22 cellular contexts compared by ENCODE assay signal in genomic region chr12:13435535-13435934, GRCh38.
DNase-seq lines count a peak whose midpoint lies in the region; ATAC-seq and TF ChIP-seq lines count a peak whose summit lies in the region.
"Had no signal": no experiment of that assay in that cellular context is flagged by ENCODE, and none has a peak within 500 bp of the region (broad histone marks: within the 10 kb centered on the region; RNA-seq: fewer than 3 reads in every experiment).

No MANE protein-coding gene starts in this region.

- H3K36me3 ChIP-seq in SK-N-MC (ENCODE audit: insufficient read depth, low read length): no peaks in the 10 kb centered on the region
- no peaks in the 10 kb centered on the region for H3K36me3 ChIP-seq in hepatocyte (replicated peaks; ENCODE audit: insufficient read depth, low read depth)
- H3K36me3 ChIP-seq: BLaER1 treated with 17β-estradiol and CSF1 and Interleukin-3, amounts not matched to agents 10 nM and 100 nM; esophagus muscularis mucosa; right lobe of liver; tibial nerve had no signal

- no peaks in the 10 kb centered on the region for H3K9me2 ChIP-seq in hepatocyte (replicated peaks; ENCODE audit: insufficient read depth)

- no peaks in the 10 kb centered on the region for H3K36me3 Mint-ChIP-seq in activated CD4-positive, alpha-beta T cell treated with anti-CD3 and anti-CD28 coated beads, Interleukin-2, amount 10 ng/mL, durations not matched to agents 24 days and 14 days (ENCODE audit: low read depth)
- H3K36me3 Mint-ChIP-seq in natural killer cell treated with Interleukin-12 subunit alpha and Interleukin-12 subunit beta and Interleukin-15 and Interleukin-18, amount 100 ng/mL, for 72 hours: no peaks in the 10 kb centered on the region

- H3K27ac Mint-ChIP-seq in activated CD4-positive, alpha-beta T cell treated with anti-CD3 and anti-CD28 coated beads, Interleukin-2, amount 10 ng/mL, durations not matched to agents 24 days and 14 days: no peak overlapping the region
- no peak overlapping the region for H3K27ac Mint-ChIP-seq in natural killer cell treated with Interleukin-12 subunit alpha and Interleukin-12 subunit beta and Interleukin-15 and Interleukin-18, amount 100 ng/mL, for 72 hours

- H3K4me1 Mint-ChIP-seq in activated CD4-positive, alpha-beta T cell treated with anti-CD3 and anti-CD28 coated beads, Interleukin-2, amount 10 ng/mL, durations not matched to agents 24 days and 14 days: no peaks in the 10 kb centered on the region
- no peaks in the 10 kb centered on the region for H3K4me1 Mint-ChIP-seq in natural killer cell treated with Interleukin-12 subunit alpha and Interleukin-12 subunit beta and Interleukin-15 and Interleukin-18, amount 100 ng/mL, for 72 hours (ENCODE audit: low read depth in 2 of 2)

- no peak overlapping the region for H3K9ac ChIP-seq in SK-N-MC (ENCODE audit: insufficient read length)
- H3K9ac ChIP-seq: BLaER1 treated with 17β-estradiol and CSF1 and Interleukin-3, amounts not matched to agents 10 nM and 100 nM had no signal

- intact Hi-C loops in activated CD4-positive, alpha-beta T cell treated with anti-CD3 and anti-CD28 coated beads, Interleukin-2, amount 10 ng/mL, durations not matched to agents 24 days and 14 days (cut with micrococcal nuclease): no loop called here

- no peak overlapping the region for H3K4me3 ChIP-seq in SK-N-MC
- H3K4me3 ChIP-seq in hepatocyte: no peak overlapping the region
- H3K4me3 ChIP-seq: BLaER1 treated with 17β-estradiol and CSF1 and Interleukin-3, amounts not matched to agents 10 nM and 100 nM; esophagus muscularis mucosa; GM12878; lung; right lobe of liver; tibial nerve had no signal

- H3K4me2 ChIP-seq in hepatocyte: no peak overlapping the region
- H3K4me2 ChIP-seq: BLaER1 treated with 17β-estradiol and CSF1 and Interleukin-3, amounts not matched to agents 10 nM and 100 nM had no signal

- H3K4me1 ChIP-seq in hepatocyte (ENCODE audit: insufficient read depth): no peaks in the 10 kb centered on the region
- H3K4me1 ChIP-seq: esophagus muscularis mucosa, tibial nerve had no signal

- no peak for TF ChIP-seq CTCF in hepatocyte (IDR thresholded peaks at IDR 0.05; ENCODE audit: poor library complexity)

- no peak overlapping the region for H2AFZ ChIP-seq in hepatocyte

- peak; percentile 15 for DNase-seq in activated CD4-positive, alpha-beta T cell treated with anti-CD3 and anti-CD28 coated beads, Interleukin-2, amount 10 ng/mL, durations not matched to agents 24 days and 14 days
- DNase-seq in activated CD4-positive, alpha-beta T cell treated with anti-CD3 and anti-CD28 coated beads, Interleukin-2, amount 50 U/mL, for 4 hours: no peak
- DNase-seq in SK-N-MC (ENCODE audit: low read depth, low spot score) (peak; percentile 72), hepatocyte (ENCODE audit: low spot score) (peak; percentile 13), MV-4-11 (lab: John Stamatoyannopoulos, UW) (no peak), inferior parietal cortex (ENCODE audit: extremely low spot score) (no peak)
- no peak for DNase-seq in natural killer cell treated with Interleukin-12 subunit alpha and Interleukin-12 subunit beta and Interleukin-15 and Interleukin-18, amount 100 ng/mL, for 72 hours (ENCODE audit: low spot score)
- DNase-seq: activated CD4-positive, alpha-beta T cell treated with anti-CD3 and anti-CD28 coated beads, Interleukin-2, amount 50 U/mL, for 1 hour; activated gamma-delta T cell; amniotic stem cell; effector CD4-positive, alpha-beta T cell; NCI-H2029 treated with DMSO at 0.1 percent for 48 hours; right lobe of liver; stimulated activated naive CD4-positive, alpha-beta T cell had no signal

- no peaks in the 10 kb centered on the region for H3K9me3 Mint-ChIP-seq in activated CD4-positive, alpha-beta T cell treated with anti-CD3 and anti-CD28 coated beads, Interleukin-2, amount 10 ng/mL, durations not matched to agents 24 days and 14 days
- peaks cover 3% of the 10 kb centered on the region for H3K9me3 Mint-ChIP-seq in natural killer cell treated with Interleukin-12 subunit alpha and Interleukin-12 subunit beta and Interleukin-15 and Interleukin-18, amount 100 ng/mL, for 72 hours

- H3K9me3 ChIP-seq in SK-N-MC (ENCODE audit: low read depth, low read length): no peaks in the 10 kb centered on the region
- no peaks in the 10 kb centered on the region for H3K9me3 ChIP-seq in hepatocyte (ENCODE audit: low read depth)
- H3K9me3 ChIP-seq: BLaER1 treated with 17β-estradiol and CSF1 and Interleukin-3, amounts not matched to agents 10 nM and 100 nM; esophagus muscularis mucosa; right lobe of liver; tibial nerve had no signal

- no peaks in the 10 kb centered on the region for H3K79me2 ChIP-seq in hepatocyte

- H3K27me3 ChIP-seq in hepatocyte: no peaks in the 10 kb centered on the region
- H3K27me3 ChIP-seq: BLaER1 treated with 17β-estradiol and CSF1 and Interleukin-3, amounts not matched to agents 10 nM and 100 nM; esophagus muscularis mucosa; right lobe of liver; tibial nerve had no signal

- H3K4me3 Mint-ChIP-seq in activated CD4-positive, alpha-beta T cell treated with anti-CD3 and anti-CD28 coated beads, Interleukin-2, amount 10 ng/mL, durations not matched to agents 24 days and 14 days: no peak overlapping the region
- H3K4me3 Mint-ChIP-seq in natural killer cell treated with Interleukin-12 subunit alpha and Interleukin-12 subunit beta and Interleukin-15 and Interleukin-18, amount 100 ng/mL, for 72 hours: no peak overlapping the region

- ATAC-seq in HG02840 (IDR thresholded peaks at IDR 0.05; ENCODE audit: low FRiP score, unreplicated experiment): no peak
- ATAC-seq in natural killer cell treated with Interleukin-12 subunit alpha and Interleukin-12 subunit beta and Interleukin-15 and Interleukin-18, amount 100 ng/mL, for 72 hours: no peak
- ATAC-seq: GM12878 had no signal

- 25% methylated on average over 3 of the region's 3 CpGs for WGBS in hepatocyte (ENCODE audit: low lambda C conversion rate, missing lambda C conversion rate)

- peaks cover 3% of the 10 kb centered on the region for H3K27me3 Mint-ChIP-seq in activated CD4-positive, alpha-beta T cell treated with anti-CD3 and anti-CD28 coated beads, Interleukin-2, amount 10 ng/mL, durations not matched to agents 24 days and 14 days
- peaks cover 4 to 32% of the 10 kb centered on the region in 2 donors for H3K27me3 Mint-ChIP-seq in natural killer cell treated with Interleukin-12 subunit alpha and Interleukin-12 subunit beta and Interleukin-15 and Interleukin-18, amount 100 ng/mL, for 72 hours

- H3K27ac ChIP-seq in SK-N-MC (no peak overlapping the region), hepatocyte (no peak overlapping the region)
- H3K27ac ChIP-seq: 22Rv1; BLaER1 treated with 17β-estradiol and CSF1 and Interleukin-3, amounts not matched to agents 10 nM and 100 nM; esophagus muscularis mucosa; right lobe of liver; RWPE1; tibial nerve had no signal

- no peaks in the 10 kb centered on the region for H4K20me1 ChIP-seq in hepatocyte (ENCODE audit: insufficient read depth, poor library complexity, severe bottlenecking)
- H4K20me1 ChIP-seq: BLaER1 treated with 17β-estradiol and CSF1 and Interleukin-3, amounts not matched to agents 10 nM and 100 nM had no signal

Comparison
In these comparisons a context has a peak if more than half of its experiments do, and no peak if none do; other contexts are left out.
1. DNase-seq: peak in activated CD4-positive, alpha-beta T cell treated with anti-CD3 and anti-CD28 coated beads, Interleukin-2, amount 10 ng/mL, durations not matched to agents 24 days and 14 days (single experiment), SK-N-MC (single experiment) and hepatocyte (single experiment); none in activated CD4-positive, alpha-beta T cell treated with anti-CD3 and anti-CD28 coated beads, Interleukin-2, amount 50 U/mL, for 4 hours (0 of 2), MV-4-11 (single experiment), inferior parietal cortex (single experiment) and natural killer cell treated with Interleukin-12 subunit alpha and Interleukin-12 subunit beta and Interleukin-15 and Interleukin-18, amount 100 ng/mL, for 72 hours (single experiment).